Comparison of ENCODE assay signal across 8 cellular contexts in genomic region chrX:11757397-11757728, GRCh38. TPM values are rescaled to one million over a fixed set of nuclear protein-coding genes. Genes with fewer than 3 reads are reported as not detected.
DNase-seq lines count a peak whose midpoint lies in the region; ATAC-seq and TF ChIP-seq lines count a peak whose summit lies in the region.

No MANE protein-coding gene starts in this region.

- no peaks in the 10 kb centered on the region for H4K20me1 ChIP-seq in KMS-11 (ENCODE audit: insufficient read depth)
- H4K20me1 ChIP-seq in neural cell (ENCODE audit: insufficient read depth) = no peaks in the 10 kb centered on the region

- peak in 1 of 7 experiments; percentile 22 for DNase-seq in CD8-positive, alpha-beta T cell
- DNase-seq in NCI-H2196 (lab: John Stamatoyannopoulos, UW; ENCODE audit: unreplicated experiment) (no peak), KG1 (lab: John Stamatoyannopoulos, UW) (no peak), NCI-H82 (lab: John Stamatoyannopoulos, UW) (no peak), NCI-H187 (lab: John Stamatoyannopoulos, UW) (no peak)

- H2AFZ ChIP-seq in KMS-11 (ENCODE audit: low read depth) (peak overlapping the region; percentile 66), neural cell (ENCODE audit: low read depth, low read length) (peak overlapping the region; percentile 65)

- peak overlapping the region; percentile 71 for H3K4me3 Mint-ChIP-seq in CD8-positive, alpha-beta T cell
- peak overlapping the region; percentile 78 for H3K4me3 Mint-ChIP-seq in dendritic cell treated with granulocyte-macrophage colony-stimulating factor and Interleukin-4, amounts not matched to agents 40 ng/mL and 50 ng/mL, for 4 days

- TF ChIP-seq EP300 in neural cell (conservative IDR thresholded peaks at IDR 0.05; ENCODE audit: poor library complexity, severe bottlenecking) = no peak

- peak overlapping the region; percentile 45 for H3K4me3 ChIP-seq in CD8-positive, alpha-beta T cell (ENCODE audit: low read depth, low read length)
- no peak overlapping the region for H3K4me3 ChIP-seq in KMS-11 (IDR thresholded peaks at IDR 0.05; ENCODE audit: insufficient read depth, low read depth, low read length)
- H3K4me3 ChIP-seq in neural cell (ENCODE audit: low read length) = peak overlapping the region; percentile 72

- H3K9me3 Mint-ChIP-seq in CD8-positive, alpha-beta T cell = no peaks in the 10 kb centered on the region
- no peaks in the 10 kb centered on the region for H3K9me3 Mint-ChIP-seq in dendritic cell treated with granulocyte-macrophage colony-stimulating factor and Interleukin-4, amounts not matched to agents 40 ng/mL and 50 ng/mL, for 4 days

- H3K27ac ChIP-seq in CD8-positive, alpha-beta T cell (ENCODE audit: low read depth, low read length) = no peak overlapping the region
- H3K27ac ChIP-seq in KMS-11 (peak overlapping the region; percentile 32; the same call in 1 of the 2 replicates), neural cell (ENCODE audit: low read length) (no peak overlapping the region)

- ATAC-seq in CD8-positive, alpha-beta T cell = no peak

- peaks cover 7% of the 10 kb centered on the region for H3K36me3 ChIP-seq in CD8-positive, alpha-beta T cell (ENCODE audit: insufficient read depth, low read length)
- H3K36me3 ChIP-seq in KMS-11 (ENCODE audit: insufficient read depth) (no peaks in the 10 kb centered on the region), neural cell (ENCODE audit: insufficient read depth, low read length) (no peaks in the 10 kb centered on the region)

- CTCF ChIA-PET in CD8-positive, alpha-beta T cell (lab: Charles Lee) = interaction anchor here (1.1 to 3.0 kb wide), 4 partner anchors 8 to 222 kb away, joined by 3 to 10 read pairs (median 4); no protein-coding TSS in a partner anchor

- H3K27me3 ChIP-seq in CD8-positive, alpha-beta T cell (ENCODE audit: insufficient read depth, low read length) = no peaks in the 10 kb centered on the region
- H3K27me3 ChIP-seq in KMS-11 (ENCODE audit: insufficient read depth, low read depth) = no peaks in the 10 kb centered on the region
- H3K27me3 ChIP-seq in neural cell (ENCODE audit: insufficient read depth, low read depth, low read length) = no peaks in the 10 kb centered on the region

- H3K27ac Mint-ChIP-seq in CD8-positive, alpha-beta T cell = peak overlapping the region; percentile 45
- peak overlapping the region; percentile 96 for H3K27ac Mint-ChIP-seq in dendritic cell treated with granulocyte-macrophage colony-stimulating factor and Interleukin-4, amounts not matched to agents 40 ng/mL and 50 ng/mL, for 4 days

- H3F3A ChIP-seq in neural cell (ENCODE audit: insufficient read depth, low read length, poor library complexity, severe bottlenecking) = no peaks in the 10 kb centered on the region

- intact Hi-C loops in CD8-positive, alpha-beta T cell (cut with DNase I, micrococcal nuclease) = loop anchor here (5.0 to 10.0 kb wide), 5 partner anchors 1035 to 1897 kb away; partner anchors contain the start of genes PRPS2 (in 1 of the 2) and TCEANC (in 1 of the 2)
- intact Hi-C loops in dendritic cell treated with granulocyte-macrophage colony-stimulating factor and Interleukin-4, amounts not matched to agents 40 ng/mL and 50 ng/mL, for 4 days (cut with micrococcal nuclease) = no loop called here

- POLR2A ChIA-PET in CD8-positive, alpha-beta T cell (lab: Charles Lee) = interaction anchor here (0.8 kb wide), 1 partner anchor 9 kb away, joined by 3 read pairs; no protein-coding TSS in a partner anchor

- H3K4me2 ChIP-seq in KMS-11 (peak overlapping the region; percentile 57), neural cell (ENCODE audit: low read length) (no peak overlapping the region)

- peaks cover 23% of the 10 kb centered on the region for H3K4me1 Mint-ChIP-seq in CD8-positive, alpha-beta T cell (ENCODE audit: low read depth)
- H3K4me1 Mint-ChIP-seq in dendritic cell treated with granulocyte-macrophage colony-stimulating factor and Interleukin-4, amounts not matched to agents 40 ng/mL and 50 ng/mL, for 4 days (ENCODE audit: low read depth) = peaks cover 36% of the 10 kb centered on the region

- peaks cover 12% of the 10 kb centered on the region for H3K4me1 ChIP-seq in CD8-positive, alpha-beta T cell (ENCODE audit: insufficient read depth, low read length)
- peaks cover 4% of the 10 kb centered on the region for H3K4me1 ChIP-seq in KMS-11 (ENCODE audit: low read depth, poor library complexity, severe bottlenecking)

- no peaks in the 10 kb centered on the region for H3K27me3 Mint-ChIP-seq in CD8-positive, alpha-beta T cell (ENCODE audit: low read depth)
- H3K27me3 Mint-ChIP-seq in dendritic cell treated with granulocyte-macrophage colony-stimulating factor and Interleukin-4, amounts not matched to agents 40 ng/mL and 50 ng/mL, for 4 days = no peaks in the 10 kb centered on the region

- H3K9me2 ChIP-seq in neural cell (ENCODE audit: insufficient read depth, low read length) = no peaks in the 10 kb centered on the region

- H3K9ac ChIP-seq in KMS-11 (peak overlapping the region; percentile 76; the same call in 1 of the 2 replicates), neural cell (ENCODE audit: low read length) (peak overlapping the region; percentile 70)

- no peak for TF ChIP-seq RAD21 in neural cell (conservative IDR thresholded peaks at IDR 0.05)

- no peaks in the 10 kb centered on the region for H3K9me3 ChIP-seq in CD8-positive, alpha-beta T cell (ENCODE audit: low read length)
- no peaks in the 10 kb centered on the region for H3K9me3 ChIP-seq in neural cell (ENCODE audit: low read length)

- TF ChIP-seq CTCF in CD8-positive, alpha-beta T cell (IDR thresholded peaks at IDR 0.05) = no peak
- no peak for TF ChIP-seq CTCF in KMS-11 (conservative IDR thresholded peaks at IDR 0.05; ENCODE audit: low read depth, low read length)
- no peak for TF ChIP-seq CTCF in neural cell (IDR thresholded peaks at IDR 0.05; ENCODE audit: poor library complexity, severe bottlenecking)

- H3K36me3 Mint-ChIP-seq in CD8-positive, alpha-beta T cell = peaks cover 21% of the 10 kb centered on the region
- peaks cover 24% of the 10 kb centered on the region for H3K36me3 Mint-ChIP-seq in dendritic cell treated with granulocyte-macrophage colony-stimulating factor and Interleukin-4, amounts not matched to agents 40 ng/mL and 50 ng/mL, for 4 days (ENCODE audit: low read depth)

- no peaks in the 10 kb centered on the region; the same call in 1 of the 2 replicates for H3K79me2 ChIP-seq in KMS-11 (ENCODE audit: insufficient read depth, low read depth)
- H3K79me2 ChIP-seq in neural cell (replicated peaks; ENCODE audit: insufficient read depth, low read length) = no peaks in the 10 kb centered on the region

TF ChIP-seq in neural cell, 6 proteins besides CTCF, POLR2A, EP300 and RAD21:
- TF ChIP-seq TAF1 (IDR thresholded peaks at IDR 0.05; ENCODE audit: low read depth) = no peak
- TF ChIP-seq POLR2AphosphoS5 (IDR thresholded peaks at IDR 0.05) = no peak
- no peak for TF ChIP-seq SMC3 (conservative IDR thresholded peaks at IDR 0.05; ENCODE audit: poor library complexity)
- TF ChIP-seq REST (IDR thresholded peaks at IDR 0.05; ENCODE audit: borderline replicate concordance) = no peak
- no peak for TF ChIP-seq EZH2 (IDR thresholded peaks at IDR 0.05; ENCODE audit: borderline replicate concordance, insufficient read depth, low read length, poor library complexity, severe bottlenecking)
- TF ChIP-seq MXI1 (conservative IDR thresholded peaks at IDR 0.05; ENCODE audit: poor library complexity, severe bottlenecking) = no peak

RNA-seq across cellular contexts. Expression of gene MSL3, which starts 0.7 kb away (rescaled TPM):
- 100 to 1,000 TPM; 104 to 106 TPM for total RNA-seq in CD8-positive, alpha-beta T cell
- polyA plus RNA-seq in neural cell = 37.2 and 38.4 TPM in 2 replicates
- polyA minus RNA-seq in neural cell = 24.3 and 27.7 TPM in 2 replicates
